Comparison of ENCODE assay signal across 21 cellular contexts in the genomic region with DNA sequence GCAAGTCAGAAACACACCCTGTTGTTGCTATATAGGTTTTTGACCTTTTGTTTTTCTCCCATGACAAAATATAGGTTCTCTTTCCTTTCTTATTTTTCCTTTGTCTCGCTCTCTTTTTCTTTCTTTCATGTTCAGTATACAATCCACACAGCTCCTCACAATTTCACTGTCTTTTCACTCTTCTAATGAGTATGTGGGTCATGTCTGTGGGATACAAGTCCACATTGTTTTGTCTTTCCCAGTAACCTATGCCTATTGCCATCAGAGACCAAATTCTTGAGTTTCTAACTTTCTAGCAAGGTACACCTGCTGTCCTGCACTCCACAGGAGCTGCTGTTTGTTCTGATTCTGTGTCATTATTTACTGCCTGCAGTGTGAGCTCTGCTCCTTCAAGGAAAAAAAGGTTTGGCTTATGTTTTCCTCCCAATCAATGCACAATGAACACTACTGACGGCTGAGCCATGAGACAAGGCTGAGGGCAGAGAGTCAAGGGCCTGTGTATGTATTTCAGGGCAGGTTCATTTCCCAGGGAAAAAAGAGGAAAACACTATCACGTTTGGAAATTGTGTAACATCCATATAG.
DNase-seq lines count a peak whose midpoint lies in the region; ATAC-seq and TF ChIP-seq lines count a peak whose summit lies in the region.
"Had no signal": no experiment of that assay in that cellular context is flagged by ENCODE, and none has a peak within 500 bp of the region (broad histone marks: within the 10 kb centered on the region; RNA-seq: fewer than 3 reads in every experiment).

No MANE protein-coding gene starts in this region.

- no peak for ATAC-seq in gastroesophageal sphincter
- ATAC-seq in HG02623 (IDR thresholded peaks at IDR 0.05; ENCODE audit: unreplicated experiment), result no peak
- ATAC-seq: activated CD4-positive, CD25-positive, alpha-beta regulatory T cell treated with anti-CD3 and anti-CD28 coated beads, Interleukin-2, amount 50 U/mL, for 24 hours; activated CD8-positive, alpha-beta T cell treated with anti-CD3 and anti-CD28 coated beads for 36 hours; PC-3 had no signal

- TF ChIP-seq RAD21 in neural cell (conservative IDR thresholded peaks at IDR 0.05), result no peak

- H3K9me2 ChIP-seq in MM.1S (replicated peaks; ENCODE audit: insufficient read depth, low read length) (no peaks in the 10 kb centered on the region), neural cell (ENCODE audit: insufficient read depth, low read length) (no peaks in the 10 kb centered on the region)

- H3K79me2 ChIP-seq in MM.1S (ENCODE audit: low read length) (no peaks in the 10 kb centered on the region), neural cell (replicated peaks; ENCODE audit: insufficient read depth, low read length) (no peaks in the 10 kb centered on the region)

- H3K9ac ChIP-seq in MM.1S (ENCODE audit: low read length) (no peak overlapping the region), neural cell (ENCODE audit: low read length) (no peak overlapping the region)

- H3K9me3 ChIP-seq in MM.1S (replicated peaks; ENCODE audit: insufficient read depth, low read length) (no peaks in the 10 kb centered on the region), neural cell (ENCODE audit: low read length) (no peaks in the 10 kb centered on the region), gastroesophageal sphincter (no peaks in the 10 kb centered on the region)
- H3K9me3 ChIP-seq: breast epithelium, MG63, spleen, stomach had no signal

- H3K4me3 ChIP-seq in MM.1S (ENCODE audit: low read length) (no peak overlapping the region), neural cell (ENCODE audit: low read length) (no peak overlapping the region), gastroesophageal sphincter (no peak overlapping the region)
- H3K4me3 ChIP-seq: breast epithelium, MG63, spleen, stomach had no signal

- no peak for TF ChIP-seq POLR2A in gastroesophageal sphincter (IDR thresholded peaks at IDR 0.05)

- TF ChIP-seq CTCF in MM.1S (IDR thresholded peaks at IDR 0.05; ENCODE audit: low read length) (no peak), neural cell (IDR thresholded peaks at IDR 0.05; ENCODE audit: poor library complexity, severe bottlenecking) (no peak), gastroesophageal sphincter (IDR thresholded peaks at IDR 0.05) (no peak)

- H3K27ac ChIP-seq in MM.1S (ENCODE audit: low read length) (no peak overlapping the region), neural cell (ENCODE audit: low read length) (peak overlapping the region; percentile 1), gastroesophageal sphincter (no peak overlapping the region)
- H3K27ac ChIP-seq: breast epithelium, spleen, stomach had no signal

- DNase-seq in Ammon's horn (ENCODE audit: low spot score) (peak; percentile 47), MM.1S (no peak), cerebellar cortex (ENCODE audit: low spot score) (peak; percentile 66), NOMO-1 treated with dmso at 0.1 percent for 144 hours (lab: John Stamatoyannopoulos, UW; ENCODE audit: unreplicated experiment) (no peak), iPS-NIHi7 (ENCODE audit: extremely low spot score) (no peak)
- DNase-seq: activated CD8-positive, alpha-beta T cell treated with anti-CD3 and anti-CD28 coated beads for 36 hours; activated gamma-delta T cell; activated T-cell treated with anti-CD3 and anti-CD28 coated beads for 4 hours; AML-193; MG63; NCI-H1436; NCI-H82; PC-3; SHP77; spleen; stomach had no signal

- H2AFZ ChIP-seq in MM.1S (ENCODE audit: low read length) (0 out of 2 replicates have a peak overlapping the region, but pooled peaks have one; percentile 25), neural cell (ENCODE audit: low read depth, low read length) (no peak overlapping the region)

- H3F3A ChIP-seq in MM.1S (ENCODE audit: insufficient read depth, low read length) (no peaks in the 10 kb centered on the region), neural cell (ENCODE audit: insufficient read depth, low read length, poor library complexity, severe bottlenecking) (no peaks in the 10 kb centered on the region)

- no peaks in the 10 kb centered on the region for H3K27me3 ChIP-seq in MM.1S (replicated peaks; ENCODE audit: insufficient read depth, low read length)
- no peaks in the 10 kb centered on the region for H3K27me3 ChIP-seq in neural cell (ENCODE audit: insufficient read depth, low read depth, low read length)
- H3K27me3 ChIP-seq in gastroesophageal sphincter, result no peaks in the 10 kb centered on the region
- H3K27me3 ChIP-seq: breast epithelium, MG63, spleen, stomach had no signal

- WGBS in gastroesophageal sphincter (ENCODE audit: low coverage in 1 of 2), 2 donors, result 60 to 70% methylated on average over 3 of the region's 3 CpGs

- TF ChIP-seq EP300 in neural cell (conservative IDR thresholded peaks at IDR 0.05; ENCODE audit: poor library complexity, severe bottlenecking) (no peak), gastroesophageal sphincter (IDR thresholded peaks at IDR 0.05) (no peak)

- H3K4me1 ChIP-seq in MM.1S (ENCODE audit: low read length) (no peaks in the 10 kb centered on the region), gastroesophageal sphincter (no peaks in the 10 kb centered on the region)
- H3K4me1 ChIP-seq: breast epithelium, spleen had no signal

- no peak overlapping the region for H3K4me2 ChIP-seq in MM.1S (ENCODE audit: low read depth, low read length)
- no peak overlapping the region for H3K4me2 ChIP-seq in neural cell (ENCODE audit: low read length)

- H3K36me3 ChIP-seq in MM.1S (replicated peaks; ENCODE audit: insufficient read depth, low read length), result no peaks in the 10 kb centered on the region
- H3K36me3 ChIP-seq in neural cell (ENCODE audit: insufficient read depth, low read length), result no peaks in the 10 kb centered on the region
- no peaks in the 10 kb centered on the region for H3K36me3 ChIP-seq in gastroesophageal sphincter
- H3K36me3 ChIP-seq: breast epithelium, MG63, spleen, stomach had no signal

- H4K20me1 ChIP-seq in MM.1S (ENCODE audit: insufficient read depth, low read length) (no peaks in the 10 kb centered on the region), neural cell (ENCODE audit: insufficient read depth) (no peaks in the 10 kb centered on the region)

TF ChIP-seq in neural cell, 6 proteins besides CTCF, POLR2A, EP300 and RAD21:
- no peak for TF ChIP-seq MXI1 (conservative IDR thresholded peaks at IDR 0.05; ENCODE audit: poor library complexity, severe bottlenecking)
- TF ChIP-seq POLR2AphosphoS5 (IDR thresholded peaks at IDR 0.05), result peak; percentile 32
- no peak for TF ChIP-seq TAF1 (IDR thresholded peaks at IDR 0.05; ENCODE audit: low read depth)

Comparison
In these comparisons a context has a peak if more than half of its experiments do, and no peak if none do; other contexts are left out.
1. DNase-seq: peak in Ammon's horn (single experiment) and cerebellar cortex (single experiment); none in MM.1S (single experiment), NOMO-1 treated with dmso at 0.1 percent for 144 hours (single experiment) and iPS-NIHi7 (single experiment).